In genomic region chr19:18193388-18194207, GRCh38 we compare ENCODE assay signal across 8 cellular contexts. TPM values are rescaled to one million over a fixed set of nuclear protein-coding genes. Genes with fewer than 3 reads are reported as not detected.
A peak's percentile ranks its signal among the peaks of the same experiment; 100 is the strongest.
DNase-seq lines count a peak whose midpoint lies in the region; ATAC-seq and TF ChIP-seq lines count a peak whose summit lies in the region.

No MANE protein-coding gene starts in this region.

- H3K27ac Mint-ChIP-seq in chondrocyte (ENCODE audit: unreplicated experiment) = peak overlapping the region; percentile 94

- peak; percentile 51 for TF ChIP-seq CTCF in chondrocyte (IDR thresholded peaks at IDR 0.05)

- peaks cover 14% of the 10 kb centered on the region for H3K4me1 ChIP-seq in mucosa of stomach (ENCODE audit: control insufficient read depth, insufficient read depth, low read length)

- peaks cover 24% of the 10 kb centered on the region for H3K4me1 Mint-ChIP-seq in chondrocyte (ENCODE audit: low read depth)

- DNase-seq in MG63 (no peak), chondrocyte (ENCODE audit: low spot score) (no peak), retina (no peak), HuH-7.5 (ENCODE audit: low spot score) (no peak)
- DNase-seq in stimulated activated CD4-positive, alpha-beta T cell treated with anti-CD3 and anti-CD28 coated beads, Interleukin-12 subunit alpha, Interleukin-12 subunit beta, amount 100 ng/mL, for 4 hours = no peak

- H3K36me3 ChIP-seq in MG63 (peaks cover 8% of the 10 kb centered on the region), mucosa of stomach (ENCODE audit: control insufficient read depth, insufficient read depth, low read length) (no peaks in the 10 kb centered on the region)

- peak overlapping the region; percentile 69 for H3K9ac ChIP-seq in mucosa of stomach (ENCODE audit: low read length)

- H3K27me3 ChIP-seq in MG63 (no peaks in the 10 kb centered on the region), mucosa of stomach (ENCODE audit: control insufficient read depth, insufficient read depth, low read length) (no peaks in the 10 kb centered on the region)

- peak overlapping the region; percentile 86 for H3K4me3 ChIP-seq in MG63
- H3K4me3 ChIP-seq in mucosa of stomach (ENCODE audit: low read length) = peak overlapping the region; percentile 74

- H3K27me3 Mint-ChIP-seq in chondrocyte (ENCODE audit: low read depth) = no peaks in the 10 kb centered on the region

- peaks cover 8% of the 10 kb centered on the region for H3K36me3 Mint-ChIP-seq in chondrocyte (ENCODE audit: low read depth)

- H3K9me3 ChIP-seq in MG63 (no peaks in the 10 kb centered on the region), mucosa of stomach (ENCODE audit: control insufficient read depth, low read length) (no peaks in the 10 kb centered on the region)

- peak; percentile 7 for ATAC-seq in GM19452 (IDR thresholded peaks at IDR 0.05; ENCODE audit: unreplicated experiment)
- ATAC-seq in HG03469 (IDR thresholded peaks at IDR 0.05; ENCODE audit: unreplicated experiment) = no peak

- peak overlapping the region; percentile 79 for H3K4me3 Mint-ChIP-seq in chondrocyte (ENCODE audit: unreplicated experiment)

- H3K9me3 Mint-ChIP-seq in chondrocyte (ENCODE audit: low read depth) = no peaks in the 10 kb centered on the region

RNA-seq across cellular contexts. Expression of gene MPV17L2, which starts 0.6 kb away (rescaled TPM):
- total RNA-seq in MG63 (2014; rRNA removed; shearing (Covaris generic); ENCODE audit: low replicate concordance) = 8.2 and 29.5 TPM in 2 replicates
- total RNA-seq in chondrocyte = 10.9 to 14.2 TPM (median 12.8 TPM) in 3 replicates

RNA-seq across cellular contexts. Expression of gene RAB3A, which starts 10.2 kb away (rescaled TPM):
- 0.99 TPM in 1 of 2 replicates, not detected in the other for total RNA-seq in MG63 (2014; rRNA removed; shearing (Covaris generic); ENCODE audit: low replicate concordance)
- total RNA-seq in chondrocyte = 3.4 to 6.1 TPM (median 3.8 TPM) in 3 replicates

RNA-seq across cellular contexts. Expression of gene IFI30, which starts 20.0 kb away (rescaled TPM):
- total RNA-seq in MG63 (2014; rRNA removed; shearing (Covaris generic); ENCODE audit: low replicate concordance) = 1.0 TPM in 1 of 2 replicates, not detected in the other
- total RNA-seq in chondrocyte = 0.33 to 2.1 TPM (median 1.7 TPM) in 3 replicates

RNA-seq across cellular contexts. Expression of gene PDE4C, which starts 32.6 kb away (rescaled TPM):
- total RNA-seq in MG63 (2014; rRNA removed; shearing (Covaris generic); ENCODE audit: low replicate concordance) = not detected in 2 replicates
- 2.9 to 3.4 TPM in 2 of 3 replicates, not detected in the other for total RNA-seq in chondrocyte

RNA-seq across cellular contexts. Expression of gene PIK3R2, which starts 40.6 kb away (rescaled TPM):
- total RNA-seq in MG63 (2014; rRNA removed; shearing (Covaris generic); ENCODE audit: low replicate concordance) = 4.2 and 13.2 TPM in 2 replicates
- 67.6 to 96.3 TPM (median 73.1 TPM) in 3 replicates for total RNA-seq in chondrocyte
